21 cellular contexts compared by ENCODE assay signal in genomic region chr15:24696855-24697254, GRCh38. TPM values are rescaled to one million over a fixed set of nuclear protein-coding genes. Genes with fewer than 3 reads are reported as not detected.
A peak's percentile ranks its signal among the peaks of the same experiment; 100 is the strongest.
DNase-seq lines count a peak whose midpoint lies in the region; ATAC-seq and TF ChIP-seq lines count a peak whose summit lies in the region.
"Had no signal": no experiment of that assay in that cellular context is flagged by ENCODE, and none has a peak within 500 bp of the region (broad histone marks: within the 10 kb centered on the region; RNA-seq: fewer than 3 reads in every experiment).

No MANE protein-coding gene starts in this region.

- no peak overlapping the region for H2BK12ac ChIP-seq in neuronal stem cell (ENCODE audit: low read length)

- H3K36me3 ChIP-seq in neuronal stem cell (replicated peaks in 1 of 2; ENCODE audit: control insufficient read depth in 2 of 2, insufficient read depth in 2 of 2, low read length in 2 of 2) (no peaks in the 10 kb centered on the region), mucosa of descending colon (ENCODE audit: low read depth) (no peaks in the 10 kb centered on the region)

- H3K4ac ChIP-seq in neuronal stem cell (ENCODE audit: low read length), result no peak overlapping the region

- TF ChIP-seq CTCF in WTC11 (IDR thresholded peaks at IDR 0.05) (no peak), mucosa of descending colon (IDR thresholded peaks at IDR 0.05) (no peak)

- POLR2A ChIA-PET in WTC11 (lab: Charles Lee), result interaction anchor here (0.6 kb wide), 1 partner anchor 259 kb away, joined by 3 read pairs; no protein-coding TSS in a partner anchor
- POLR2A ChIA-PET in activated CD4-positive, alpha-beta memory T cell treated with anti-CD3 and anti-CD28 coated beads for 36 hours (lab: Charles Lee), result no interaction called here

- no peak overlapping the region for H3K4me2 ChIP-seq in neuronal stem cell (ENCODE audit: insufficient read depth, low read length, poor library complexity, severe bottlenecking)

- no peak overlapping the region for H3K23ac ChIP-seq in neuronal stem cell (ENCODE audit: low read depth, low read length, poor library complexity)

- ATAC-seq in WTC11 (peak; percentile 65), mucosa of descending colon (no peak)
- ATAC-seq: CD8-positive, alpha-beta T cell; HCT116 had no signal

- no peaks in the 10 kb centered on the region for H3K27me3 ChIP-seq in neuronal stem cell (ENCODE audit: control insufficient read depth in 3 of 3, insufficient read depth in 3 of 3, low read depth in 1 of 3, low read length in 3 of 3)

- H3K9ac ChIP-seq in neuronal stem cell (ENCODE audit: low read depth, low read length, poor library complexity), result no peak overlapping the region

- no peak overlapping the region for H2BK15ac ChIP-seq in neuronal stem cell (ENCODE audit: low read length)

- peaks cover 22% of the 10 kb centered on the region for H3K36me3 Mint-ChIP-seq in WTC11
- H3K36me3 Mint-ChIP-seq in activated CD4-positive, alpha-beta memory T cell treated with anti-CD3 and anti-CD28 coated beads for 36 hours, result no peaks in the 10 kb centered on the region
- H3K36me3 Mint-ChIP-seq: CD14-positive monocyte; CD8-positive, alpha-beta T cell had no signal

- H2AK5ac ChIP-seq in neuronal stem cell (ENCODE audit: low read depth, low read length), result no peak overlapping the region

- H3K18ac ChIP-seq in neuronal stem cell (ENCODE audit: low read length), result no peak overlapping the region

- peaks cover 30% of the 10 kb centered on the region for H3K9me3 Mint-ChIP-seq in WTC11
- H3K9me3 Mint-ChIP-seq in activated CD4-positive, alpha-beta memory T cell treated with anti-CD3 and anti-CD28 coated beads for 36 hours, result peaks cover 13% of the 10 kb centered on the region

- CTCF ChIA-PET in WTC11 (lab: Charles Lee), result interaction anchor here (0.8 kb wide), 1 partner anchor 20 kb away, joined by 3 read pairs; no protein-coding TSS in a partner anchor
- CTCF ChIA-PET in activated CD4-positive, alpha-beta memory T cell treated with anti-CD3 and anti-CD28 coated beads for 36 hours (lab: Charles Lee), result no interaction called here

- WGBS in neuronal stem cell (ENCODE audit: extremely low coverage in 2 of 2, insufficient read length in 2 of 2, insufficient replicate concordance in 1 of 2), 2 donors, result no CpG with 5 or more reads among the region's 7 CpGs

- no peak overlapping the region for H4K91ac ChIP-seq in neuronal stem cell (ENCODE audit: low read depth, low read length, poor library complexity)

- H3K4me1 ChIP-seq in neuronal stem cell (ENCODE audit: control insufficient read depth in 2 of 2, insufficient read depth in 1 of 2, low read depth in 1 of 2, low read length in 2 of 2), result peaks cover 0 to 4% of the 10 kb centered on the region in 2 donors
- no peaks in the 10 kb centered on the region for H3K4me1 ChIP-seq in mucosa of descending colon (ENCODE audit: low read depth)

- H3K4me1 Mint-ChIP-seq in WTC11, result peaks cover 25% of the 10 kb centered on the region
- no peaks in the 10 kb centered on the region for H3K4me1 Mint-ChIP-seq in activated CD4-positive, alpha-beta memory T cell treated with anti-CD3 and anti-CD28 coated beads for 36 hours (ENCODE audit: low read depth)
- H3K4me1 Mint-ChIP-seq: CD14-positive monocyte, IgD-negative memory B cell had no signal

- H3K9me3 ChIP-seq in neuronal stem cell (replicated peaks in 1 of 2; ENCODE audit: control insufficient read depth in 2 of 2, insufficient read depth in 1 of 2, low read depth in 1 of 2, low read length in 2 of 2) (peaks cover 0 to 1% of the 10 kb centered on the region in 2 donors), mucosa of descending colon (peaks cover 29% of the 10 kb centered on the region)

- no peak overlapping the region for H2BK120ac ChIP-seq in neuronal stem cell (ENCODE audit: low read depth, low read length)

- DNase-seq in ELF-1 (ENCODE audit: low read depth, low spot score) (peak; percentile 25), WTC11 (ENCODE audit: low spot score) (no peak), left kidney (ENCODE audit: low read depth, low spot score) (peak; percentile 7), neuronal stem cell (ENCODE audit: low spot score) (no peak), germinal center (ENCODE audit: low spot score) (no peak), mucosa of descending colon (no peak), cerebellar cortex (ENCODE audit: low spot score) (no peak)
- DNase-seq in activated CD4-positive, alpha-beta memory T cell treated with anti-CD3 and anti-CD28 coated beads for 36 hours, result no peak
- DNase-seq: CD8-positive, alpha-beta T cell; COR-L47; DMS153; DMS79 treated with DMSO at 0.1 percent for 48 hours; EL; GDM1 had no signal

- peak overlapping the region; percentile 87 for H3K27ac Mint-ChIP-seq in WTC11
- no peak overlapping the region for H3K27ac Mint-ChIP-seq in activated CD4-positive, alpha-beta memory T cell treated with anti-CD3 and anti-CD28 coated beads for 36 hours
- H3K27ac Mint-ChIP-seq: CD14-positive monocyte; CD8-positive, alpha-beta T cell; IgD-negative memory B cell had no signal

- H3K4me3 ChIP-seq in neuronal stem cell (ENCODE audit: low read length in 2 of 2) (no peak overlapping the region), mucosa of descending colon (no peak overlapping the region)

- no peak overlapping the region for H4K8ac ChIP-seq in neuronal stem cell (ENCODE audit: low read depth, low read length)

- H2BK5ac ChIP-seq in neuronal stem cell (ENCODE audit: low read length), result no peak overlapping the region

- H3K4me3 Mint-ChIP-seq in WTC11, result no peak overlapping the region
- no peak overlapping the region for H3K4me3 Mint-ChIP-seq in activated CD4-positive, alpha-beta memory T cell treated with anti-CD3 and anti-CD28 coated beads for 36 hours
- H3K4me3 Mint-ChIP-seq: CD14-positive monocyte; CD8-positive, alpha-beta T cell; IgD-negative memory B cell had no signal

- peak overlapping the region; percentile 68 for H2AFZ ChIP-seq in neuronal stem cell (ENCODE audit: low read length)

- no peaks in the 10 kb centered on the region for H3K79me1 ChIP-seq in neuronal stem cell (ENCODE audit: low read depth, low read length)

- H3K27ac ChIP-seq in neuronal stem cell (replicated peaks; ENCODE audit: low read length), result no peak overlapping the region
- H3K27ac ChIP-seq: 22Rv1 had no signal

- no peaks in the 10 kb centered on the region for H3K27me3 Mint-ChIP-seq in WTC11 (ENCODE audit: low read depth)
- no peaks in the 10 kb centered on the region for H3K27me3 Mint-ChIP-seq in activated CD4-positive, alpha-beta memory T cell treated with anti-CD3 and anti-CD28 coated beads for 36 hours
- H3K27me3 Mint-ChIP-seq: IgD-negative memory B cell had no signal

- intact Hi-C loops in mucosa of descending colon (cut with DNase I, micrococcal nuclease), result no loop called here
- intact Hi-C loops in activated CD4-positive, alpha-beta memory T cell treated with anti-CD3 and anti-CD28 coated beads for 36 hours (cut with micrococcal nuclease), result no loop called here

- H3K14ac ChIP-seq in neuronal stem cell (ENCODE audit: low read length), result no peak overlapping the region

TF ChIP-seq in WTC11, 78 proteins besides CTCF, POLR2A, EP300 and RAD21 (continues in another document):
- TF ChIP-seq PRDM15 (CRISPR knock-in tag; IDR thresholded peaks at IDR 0.05) (no peak), E2F5 (CRISPR knock-in tag; IDR thresholded peaks at IDR 0.05) (no peak), CBFB (CRISPR knock-in tag; IDR thresholded peaks at IDR 0.05; ENCODE audit: low read depth) (no peak)

RNA-seq across cellular contexts. Expression of gene NPAP1, which starts 21.3 kb away (rescaled TPM):
- 0.11 to 0.13 TPM (median 0.11 TPM) in 3 replicates for total RNA-seq in WTC11 (2021)
- polyA plus RNA-seq in neuronal stem cell (2013, experiment 1 of 2), result under 0.01 TPM
- 0.03 TPM for polyA plus RNA-seq in neuronal stem cell (2013, experiment 2 of 2)
- total RNA-seq in mucosa of descending colon, result under 1 TPM in 1 of 3 donors, not detected in 2; 0.06 TPM
- total RNA-seq in activated CD4-positive, alpha-beta memory T cell treated with anti-CD3 and anti-CD28 coated beads for 36 hours, result not detected
- total RNA-seq: A673; CD8-positive, alpha-beta T cell; H4 had no signal
- polyA plus RNA-seq: BJ, CD14-positive monocyte, IgD-negative memory B cell had no signal

Comparison
In these comparisons a context has a peak if more than half of its experiments do, and no peak if none do; other contexts are left out.
1. DNase-seq: peak in ELF-1 (single experiment) and left kidney (single experiment); none in WTC11 (single experiment), neuronal stem cell (single experiment), germinal center (single experiment), mucosa of descending colon (0 of 3), activated CD4-positive, alpha-beta memory T cell treated with anti-CD3 and anti-CD28 coated beads for 36 hours (single experiment) and cerebellar cortex (single experiment).